15 cellular contexts compared by ENCODE assay signal in the genomic region with DNA sequence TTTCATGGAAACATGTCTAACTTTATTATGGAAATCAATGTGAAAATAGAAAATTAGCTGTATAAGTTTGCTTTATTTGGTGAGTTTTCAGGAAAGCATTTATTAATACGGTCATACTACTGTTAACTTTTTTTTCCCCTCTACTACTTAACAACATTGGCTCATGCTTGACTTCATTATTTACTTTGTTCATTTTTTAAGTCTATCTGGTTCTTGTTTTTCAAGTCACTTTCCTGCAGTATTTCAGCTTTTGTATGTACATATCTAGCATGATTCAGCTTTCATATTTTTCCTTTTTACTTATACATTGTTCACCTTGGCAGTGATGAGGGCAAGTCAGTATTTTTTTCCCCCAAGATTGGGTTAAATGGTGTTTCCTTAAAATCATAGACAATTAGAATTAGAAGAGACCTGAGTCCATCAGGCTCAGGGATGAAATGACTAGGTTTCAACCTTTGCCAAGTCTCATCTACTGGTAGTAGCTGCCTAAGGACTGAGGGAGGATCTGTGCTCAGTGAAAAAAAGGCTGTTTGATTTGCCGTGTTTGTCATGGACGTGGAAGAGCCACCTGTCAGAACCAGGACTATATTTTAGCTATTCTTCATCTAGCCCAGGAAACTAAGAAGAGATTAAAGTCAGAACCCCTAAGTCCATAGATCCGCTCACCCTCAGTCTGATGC. TPM values are rescaled to one million over a fixed set of nuclear protein-coding genes. Genes with fewer than 3 reads are reported as not detected.
DNase-seq lines count a peak whose midpoint lies in the region; ATAC-seq and TF ChIP-seq lines count a peak whose summit lies in the region.
"Had no signal": no experiment of that assay in that cellular context is flagged by ENCODE, and none has a peak within 500 bp of the region (broad histone marks: within the 10 kb centered on the region; RNA-seq: fewer than 3 reads in every experiment).

No MANE protein-coding gene starts in this region.

- H3K9me3 ChIP-seq in BLaER1 treated with 17β-estradiol and CSF1 and Interleukin-3, amounts not matched to agents 10 nM and 100 nM (replicated peaks in 1 of 11), result peaks cover 0 to 22% (median 4%) of the 10 kb centered on the region in 11 experiments; a peak in 9 of 22 replicates
- no peaks in the 10 kb centered on the region for H3K9me3 ChIP-seq in neutrophil
- H3K9me3 ChIP-seq: BLaER1 had no signal

- no peaks in the 10 kb centered on the region for H3K27me3 ChIP-seq in BLaER1 treated with 17β-estradiol and CSF1 and Interleukin-3, amounts not matched to agents 10 nM and 100 nM
- no peaks in the 10 kb centered on the region for H3K27me3 ChIP-seq in neutrophil
- H3K27me3 ChIP-seq: BLaER1 had no signal

- peaks cover 22% of the 10 kb centered on the region for H3K36me3 Mint-ChIP-seq in dendritic cell treated with granulocyte-macrophage colony-stimulating factor and Interleukin-4, amounts not matched to agents 40 ng/mL and 50 ng/mL, for 4 days (ENCODE audit: low read depth)
- peaks cover 16% of the 10 kb centered on the region for H3K36me3 Mint-ChIP-seq in activated CD8-positive, alpha-beta memory T cell treated with anti-CD3 and anti-CD28 coated beads, Interleukin-2, amount 10 ng/mL, durations not matched to agents 7 days and 5 days

- peak overlapping the region in 10 of 11 experiments; percentile 53 to 81 (median 74); a peak in 15 of 22 replicates for H3K4me2 ChIP-seq in BLaER1 treated with 17β-estradiol and CSF1 and Interleukin-3, amounts not matched to agents 10 nM and 100 nM

- H3K4me1 ChIP-seq in BLaER1 treated with 17β-estradiol and CSF1 and Interleukin-3, amounts not matched to agents 10 nM and 100 nM, result peaks cover 49 to 95% (median 65%) of the 10 kb centered on the region in 10 experiments
- H3K4me1 ChIP-seq in neutrophil (ENCODE audit: control insufficient read depth in 1 of 2, insufficient read depth in 1 of 2, low read depth in 1 of 2, low read length in 1 of 2), result peaks cover 65 to 73% of the 10 kb centered on the region in 2 experiments

- no peaks in the 10 kb centered on the region for H3K9me3 Mint-ChIP-seq in dendritic cell treated with granulocyte-macrophage colony-stimulating factor and Interleukin-4, amounts not matched to agents 40 ng/mL and 50 ng/mL, for 4 days
- no peaks in the 10 kb centered on the region for H3K9me3 Mint-ChIP-seq in activated CD8-positive, alpha-beta memory T cell treated with anti-CD3 and anti-CD28 coated beads, Interleukin-2, amount 10 ng/mL, durations not matched to agents 7 days and 5 days (ENCODE audit: low read depth)
- H3K9me3 Mint-ChIP-seq: memory B cell had no signal

- H3K4me1 Mint-ChIP-seq in dendritic cell treated with granulocyte-macrophage colony-stimulating factor and Interleukin-4, amounts not matched to agents 40 ng/mL and 50 ng/mL, for 4 days (ENCODE audit: low read depth), result peaks cover 72% of the 10 kb centered on the region
- H3K4me1 Mint-ChIP-seq in activated CD8-positive, alpha-beta memory T cell treated with anti-CD3 and anti-CD28 coated beads, Interleukin-2, amount 10 ng/mL, durations not matched to agents 7 days and 5 days, result peaks cover 56% of the 10 kb centered on the region

- DNase-seq in HT-29 (ENCODE audit: low spot score) (peak; percentile 33), cortex of kidney (lab: John Stamatoyannopoulos, UW) (no peak), DMS79 treated with DMSO at 0.1 percent for 48 hours (lab: John Stamatoyannopoulos, UW) (no peak)
- DNase-seq in activated CD8-positive, alpha-beta memory T cell treated with anti-CD3 and anti-CD28 coated beads, Interleukin-2, amount 10 ng/mL, durations not matched to agents 7 days and 5 days, result no peak
- DNase-seq: activated CD8-positive, alpha-beta memory T cell treated with anti-CD3 and anti-CD28 coated beads, Interleukin-2, amount 50 U/mL, for 4 hours; hippocampal formation; NCI-H1105 had no signal

- CTCF ChIA-PET in activated CD8-positive, alpha-beta memory T cell treated with anti-CD3 and anti-CD28 coated beads, Interleukin-2, amount 10 ng/mL, durations not matched to agents 7 days and 5 days (lab: Charles Lee), result interaction anchor here (0.6 to 1.8 kb wide), 4 partner anchors 9 to 1360 kb away, joined by 3 to 8 read pairs (median 4); no protein-coding TSS in a partner anchor

- TF ChIP-seq CTCF in neutrophil (IDR thresholded peaks at IDR 0.05), result no peak

- peak overlapping the region; percentile 79 for H3K27ac Mint-ChIP-seq in dendritic cell treated with granulocyte-macrophage colony-stimulating factor and Interleukin-4, amounts not matched to agents 40 ng/mL and 50 ng/mL, for 4 days
- no peak overlapping the region for H3K27ac Mint-ChIP-seq in activated CD8-positive, alpha-beta memory T cell treated with anti-CD3 and anti-CD28 coated beads, Interleukin-2, amount 10 ng/mL, durations not matched to agents 7 days and 5 days
- H3K27ac Mint-ChIP-seq: memory B cell had no signal

- peak overlapping the region; percentile 20 to 87 (median 64); a peak in 17 of 22 replicates for H3K27ac ChIP-seq in BLaER1 treated with 17β-estradiol and CSF1 and Interleukin-3, amounts not matched to agents 10 nM and 100 nM
- H3K27ac ChIP-seq in neutrophil, result peak overlapping the region; percentile 77
- H3K27ac ChIP-seq: BLaER1, parathyroid adenoma, VCaP had no signal

- intact Hi-C loops in dendritic cell treated with granulocyte-macrophage colony-stimulating factor and Interleukin-4, amounts not matched to agents 40 ng/mL and 50 ng/mL, for 4 days (cut with micrococcal nuclease), result no loop called here

- no peak for ATAC-seq in GM18505 (IDR thresholded peaks at IDR 0.05; ENCODE audit: unreplicated experiment)
- ATAC-seq in activated CD8-positive, alpha-beta memory T cell treated with anti-CD3 and anti-CD28 coated beads, Interleukin-2, amount 10 ng/mL, durations not matched to agents 7 days and 5 days, result no peak

- H4K20me1 ChIP-seq in BLaER1 treated with 17β-estradiol and CSF1 and Interleukin-3, amounts not matched to agents 10 nM and 100 nM, result peaks cover 0 to 83% (median 6%) of the 10 kb centered on the region in 11 experiments; a peak in 6 of 22 replicates

- H3K27me3 Mint-ChIP-seq in dendritic cell treated with granulocyte-macrophage colony-stimulating factor and Interleukin-4, amounts not matched to agents 40 ng/mL and 50 ng/mL, for 4 days, result no peaks in the 10 kb centered on the region
- H3K27me3 Mint-ChIP-seq in activated CD8-positive, alpha-beta memory T cell treated with anti-CD3 and anti-CD28 coated beads, Interleukin-2, amount 10 ng/mL, durations not matched to agents 7 days and 5 days, result no peaks in the 10 kb centered on the region
- H3K27me3 Mint-ChIP-seq: memory B cell had no signal

- H3K4me3 ChIP-seq in BLaER1 treated with 17β-estradiol and CSF1 and Interleukin-3, amounts not matched to agents 10 nM and 100 nM, result no peak overlapping the region
- H3K4me3 ChIP-seq in neutrophil (ENCODE audit: low read depth in 1 of 2, low read length in 1 of 2), result no peak overlapping the region
- H3K4me3 ChIP-seq: BLaER1 had no signal

- TF ChIP-seq POLR2A in GM18505 (IDR thresholded peaks at IDR 0.05; ENCODE audit: borderline replicate concordance, extremely low read depth, insufficient read depth, insufficient read length), result no peak

- H3K36me3 ChIP-seq in BLaER1 treated with 17β-estradiol and CSF1 and Interleukin-3, amounts not matched to agents 10 nM and 100 nM, result peaks cover 0 to 20% (median 5%) of the 10 kb centered on the region in 11 experiments; a peak in 5 of 22 replicates
- H3K36me3 ChIP-seq in neutrophil, result no peaks in the 10 kb centered on the region

- H3K4me3 Mint-ChIP-seq in dendritic cell treated with granulocyte-macrophage colony-stimulating factor and Interleukin-4, amounts not matched to agents 40 ng/mL and 50 ng/mL, for 4 days, result no peak overlapping the region
- no peak overlapping the region for H3K4me3 Mint-ChIP-seq in activated CD8-positive, alpha-beta memory T cell treated with anti-CD3 and anti-CD28 coated beads, Interleukin-2, amount 10 ng/mL, durations not matched to agents 7 days and 5 days
- H3K4me3 Mint-ChIP-seq: memory B cell had no signal

- peak overlapping the region in 2 of 11 experiments; percentile 53 to 61; a peak in 3 of 22 replicates for H3K9ac ChIP-seq in BLaER1 treated with 17β-estradiol and CSF1 and Interleukin-3, amounts not matched to agents 10 nM and 100 nM
- H3K9ac ChIP-seq: BLaER1, parathyroid adenoma had no signal

RNA-seq across cellular contexts. Expression of gene TMOD3, which starts 15.4 kb away (rescaled TPM):
- 19.9 and 20.5 TPM in 2 replicates for total RNA-seq in HT-29 (2014; rRNA removed; shearing (Covaris generic))
- total RNA-seq in activated CD8-positive, alpha-beta memory T cell treated with anti-CD3 and anti-CD28 coated beads, Interleukin-2, amount 10 ng/mL, durations not matched to agents 7 days and 5 days, result 10 to 100 TPM; 59.2 to 61.3 TPM
